In genomic region chr7:24883632-24884013, GRCh38 we compare ENCODE assay signal across 21 cellular contexts.
DNase-seq lines count a peak whose midpoint lies in the region; ATAC-seq and TF ChIP-seq lines count a peak whose summit lies in the region.
"Had no signal": no experiment of that assay in that cellular context is flagged by ENCODE, and none has a peak within 500 bp of the region (broad histone marks: within the 10 kb centered on the region; RNA-seq: fewer than 3 reads in every experiment).

No MANE protein-coding gene starts in this region.

- no peaks in the 10 kb centered on the region for H4K20me1 ChIP-seq in KMS-11 (ENCODE audit: insufficient read depth)

- H3K27me3 ChIP-seq in KMS-11 (ENCODE audit: insufficient read depth, low read depth) (no peaks in the 10 kb centered on the region), adipocyte (replicated peaks; ENCODE audit: control insufficient read depth, insufficient read depth, low read length) (no peaks in the 10 kb centered on the region), psoas muscle (ENCODE audit: insufficient read depth in 3 of 3, low read length in 2 of 3) (no peaks in the 10 kb centered on the region)
- H3K27me3 ChIP-seq: esophagus squamous epithelium, pancreas, Peyer's patch had no signal

- H3K36me3 ChIP-seq in KMS-11 (ENCODE audit: insufficient read depth) = no peaks in the 10 kb centered on the region
- H3K36me3 ChIP-seq in adipocyte (ENCODE audit: control insufficient read depth, insufficient read depth, low read length, severe bottlenecking) = no peaks in the 10 kb centered on the region
- no peaks in the 10 kb centered on the region for H3K36me3 ChIP-seq in psoas muscle (ENCODE audit: insufficient read depth in 1 of 2, low read depth in 1 of 2)
- H3K36me3 ChIP-seq: esophagus squamous epithelium, lower lobe of right lung, pancreas, Peyer's patch had no signal

- DNase-seq in DMS53 (lab: John Stamatoyannopoulos, UW) = peak; percentile 22
- no peak for DNase-seq in DMS53 treated with DMSO at 0.1 percent for 48 hours (lab: John Stamatoyannopoulos, UW; ENCODE audit: unreplicated experiment)
- DNase-seq in adipocyte (ENCODE audit: low read depth) = no peak
- no peak for DNase-seq in psoas muscle
- no peak for DNase-seq in SKM-1 treated with dmso at 0.1 percent for 144 hours (lab: John Stamatoyannopoulos, UW; ENCODE audit: unreplicated experiment)
- no peak for DNase-seq in activated gamma-delta T cell treated with Interleukin-2 at 50 U/mL for 16 hours
- no peak for DNase-seq in NCI-H526 (lab: John Stamatoyannopoulos, UW)
- DNase-seq: activated T-cell treated with anti-CD3 and anti-CD28 coated beads, Interleukin-2, amount 50 U/mL, for 4 hours; esophagus squamous epithelium; GF-D8; glutamatergic neuron; KG1; lower lobe of right lung; naive thymus-derived CD4-positive, alpha-beta T cell; NCI-H2171; NCI-H774; pancreas; Peyer's patch had no signal

- peak overlapping the region; percentile 17; the same call in 1 of the 2 replicates for H3K4me2 ChIP-seq in KMS-11

- H2AFZ ChIP-seq in KMS-11 (ENCODE audit: low read depth) = no peak overlapping the region

- H3K27ac ChIP-seq in KMS-11 (no peak overlapping the region), psoas muscle (peak overlapping the region; percentile 47)
- H3K27ac ChIP-seq: 22Rv1, esophagus squamous epithelium, lower lobe of right lung, pancreas, Peyer's patch had no signal

- 7 to 39% (median 23%) methylated on average over 1 of the region's 1 CpG for WGBS in psoas muscle, 3 donors

- ATAC-seq in psoas muscle = peak in 2 of 4 donors; percentile 20 to 22
- ATAC-seq: GM12878; naive thymus-derived CD4-positive, alpha-beta T cell had no signal

- intact Hi-C loops in psoas muscle (cut with DNase I) = loop anchor here in 1 of 2 donors (5.0 kb wide), 2 partner anchors 61 to 99 kb away; partner anchors contain the start of gene OSBPL3

- no peak overlapping the region for H3K9ac ChIP-seq in KMS-11
- H3K9ac ChIP-seq in adipocyte (ENCODE audit: low read length) = peak overlapping the region; percentile 6

- H3K4me3 ChIP-seq in KMS-11 (IDR thresholded peaks at IDR 0.05; ENCODE audit: insufficient read depth, low read depth, low read length) (no peak overlapping the region), adipocyte (ENCODE audit: low read length) (peak overlapping the region; percentile 27), psoas muscle (no peak overlapping the region)
- H3K4me3 ChIP-seq: esophagus squamous epithelium, GM12878, lower lobe of right lung, pancreas, Peyer's patch had no signal

- H3K9me3 ChIP-seq in adipocyte (ENCODE audit: control insufficient read depth, low read length) = no peaks in the 10 kb centered on the region
- H3K9me3 ChIP-seq in psoas muscle = no peaks in the 10 kb centered on the region
- H3K9me3 ChIP-seq: esophagus squamous epithelium, lower lobe of right lung, pancreas, Peyer's patch had no signal

- TF ChIP-seq CTCF in KMS-11 (conservative IDR thresholded peaks at IDR 0.05; ENCODE audit: low read depth, low read length) (no peak), psoas muscle (IDR thresholded peaks at IDR 0.05) (no peak)

- H3K79me2 ChIP-seq in KMS-11 (ENCODE audit: insufficient read depth, low read depth) = no peaks in the 10 kb centered on the region

- peaks cover 31% of the 10 kb centered on the region for H3K4me1 ChIP-seq in KMS-11 (ENCODE audit: low read depth, poor library complexity, severe bottlenecking)
- H3K4me1 ChIP-seq in adipocyte (ENCODE audit: control insufficient read depth, insufficient read depth, low read length) = peaks cover 24% of the 10 kb centered on the region
- peaks cover 31% of the 10 kb centered on the region for H3K4me1 ChIP-seq in psoas muscle
